In the genomic region with DNA sequence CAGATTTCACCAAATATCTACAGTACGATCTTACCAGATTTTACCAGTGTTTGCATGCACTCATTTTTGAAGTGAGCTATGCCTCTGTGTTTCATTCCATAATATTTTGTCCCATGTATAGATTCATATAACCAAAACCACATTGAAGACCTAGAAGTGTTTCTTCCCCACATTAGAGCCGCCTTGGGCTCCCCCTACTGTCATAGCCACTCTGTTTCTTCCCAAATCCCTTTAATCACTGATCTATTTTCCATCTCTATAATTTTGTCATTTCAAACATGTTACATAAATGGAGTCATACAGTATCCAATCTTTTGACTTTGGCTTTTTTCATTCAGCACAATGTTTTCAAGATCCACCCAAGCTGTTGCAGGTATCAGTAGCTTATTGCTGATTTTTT, we compare ENCODE assay signal across 24 cellular contexts. TPM values are rescaled to one million over a fixed set of nuclear protein-coding genes. Genes with fewer than 3 reads are reported as not detected.
DNase-seq lines count a peak whose midpoint lies in the region; ATAC-seq and TF ChIP-seq lines count a peak whose summit lies in the region.
"Had no signal": no experiment of that assay in that cellular context is flagged by ENCODE, and none has a peak within 500 bp of the region (broad histone marks: within the 10 kb centered on the region; RNA-seq: fewer than 3 reads in every experiment).

No MANE protein-coding gene starts in this region.

- WGBS in hepatocyte (ENCODE audit: low lambda C conversion rate, missing lambda C conversion rate) = 60% methylated on average over 2 of the region's 2 CpGs
- 49 to 69% (median 53%) methylated on average over 2 of the region's 2 CpGs for WGBS in ovary, 3 donors
- WGBS in psoas muscle, 3 donors = 49 to 75% (median 66%) methylated on average over 2 of the region's 2 CpGs

- no peak overlapping the region for H3K4me2 ChIP-seq in GM23338
- no peak overlapping the region for H3K4me2 ChIP-seq in hepatocyte
- H3K4me2 ChIP-seq: BLaER1 treated with 17β-estradiol and CSF1 and Interleukin-3, amounts not matched to agents 10 nM and 100 nM had no signal

- no peak overlapping the region for H3K4me3 Mint-ChIP-seq in GM23338
- H3K4me3 Mint-ChIP-seq: activated B cell treated with CpG ODN at 0.5 μM for 24 hours; activated naive CD8-positive, alpha-beta T cell treated with anti-CD3 and anti-CD28 coated beads, Interleukin-2, amount 10 ng/mL, durations not matched to agents 7 days and 5 days; stimulated activated effector memory CD8-positive, alpha-beta T cell treated with anti-CD3 and anti-CD28 coated beads, Interleukin-12 subunit alpha, Interleukin-12 subunit beta, amount 100 ng/mL, for 72 hours had no signal

- no peak for TF ChIP-seq EP300 in ovary (IDR thresholded peaks at IDR 0.05)

- H3K9me3 Mint-ChIP-seq in GM23338 = no peaks in the 10 kb centered on the region
- H3K9me3 Mint-ChIP-seq: activated naive CD8-positive, alpha-beta T cell treated with anti-CD3 and anti-CD28 coated beads, Interleukin-2, amount 10 ng/mL, durations not matched to agents 7 days and 5 days; stimulated activated effector memory CD8-positive, alpha-beta T cell treated with anti-CD3 and anti-CD28 coated beads, Interleukin-12 subunit alpha, Interleukin-12 subunit beta, amount 100 ng/mL, for 72 hours had no signal

- H3K27me3 ChIP-seq in GM23338 (ENCODE audit: insufficient read depth) (no peaks in the 10 kb centered on the region), hepatocyte (peaks cover 37% of the 10 kb centered on the region), ovary (no peaks in the 10 kb centered on the region), psoas muscle (ENCODE audit: insufficient read depth in 3 of 3, low read length in 2 of 3) (peaks cover 0 to 7% (median 2%) of the 10 kb centered on the region in 3 donors)
- H3K27me3 ChIP-seq: BLaER1 treated with 17β-estradiol and CSF1 and Interleukin-3, amounts not matched to agents 10 nM and 100 nM; sigmoid colon; upper lobe of right lung had no signal

- H3K9me3 ChIP-seq in hepatocyte (ENCODE audit: low read depth) (no peaks in the 10 kb centered on the region), ovary (no peaks in the 10 kb centered on the region), psoas muscle (no peaks in the 10 kb centered on the region)
- H3K9me3 ChIP-seq: esophagus muscularis mucosa, left ventricle myocardium inferior, sigmoid colon, upper lobe of right lung had no signal

- H3F3A ChIP-seq in GM23338 (replicated peaks; ENCODE audit: low read depth) = no peaks in the 10 kb centered on the region

- H3K36me3 Mint-ChIP-seq in GM23338 (ENCODE audit: low read depth) = no peaks in the 10 kb centered on the region
- H3K36me3 Mint-ChIP-seq: activated naive CD8-positive, alpha-beta T cell treated with anti-CD3 and anti-CD28 coated beads, Interleukin-2, amount 10 ng/mL, durations not matched to agents 7 days and 5 days; naive B cell; stimulated activated effector memory CD8-positive, alpha-beta T cell treated with anti-CD3 and anti-CD28 coated beads, Interleukin-12 subunit alpha, Interleukin-12 subunit beta, amount 100 ng/mL, for 72 hours had no signal

- H2AFZ ChIP-seq in GM23338 = no peak overlapping the region
- H2AFZ ChIP-seq in hepatocyte = no peak overlapping the region

- H3K4me1 Mint-ChIP-seq in GM23338 = peaks cover 4% of the 10 kb centered on the region; the same call in 1 of the 3 replicates

- peaks cover 1% of the 10 kb centered on the region for H3K27me3 Mint-ChIP-seq in GM23338 (ENCODE audit: insufficient read depth, low read depth, poor library complexity)

- TF ChIP-seq CTCF in AG10803 (conservative IDR thresholded peaks at IDR 0.05; ENCODE audit: low read length) (0 out of 2 replicates have a peak, but pooled peaks have one; percentile 11), GM23338 (conservative IDR thresholded peaks at IDR 0.05; ENCODE audit: low read depth in 2 of 2) (peak; percentile 32 to 36; a peak in 3 of 4 replicates), hepatocyte (IDR thresholded peaks at IDR 0.05; ENCODE audit: poor library complexity) (peak; percentile 30), ovary (IDR thresholded peaks at IDR 0.05) (no peak), psoas muscle (IDR thresholded peaks at IDR 0.05) (no peak)

- H4K20me1 ChIP-seq in GM23338 (replicated peaks; ENCODE audit: insufficient read depth) = no peaks in the 10 kb centered on the region
- H4K20me1 ChIP-seq in hepatocyte (ENCODE audit: insufficient read depth, poor library complexity, severe bottlenecking) = no peaks in the 10 kb centered on the region
- H4K20me1 ChIP-seq: BLaER1 treated with 17β-estradiol and CSF1 and Interleukin-3, amounts not matched to agents 10 nM and 100 nM had no signal

- H3K36me3 ChIP-seq in GM23338 (ENCODE audit: insufficient read depth) = no peaks in the 10 kb centered on the region
- H3K36me3 ChIP-seq in hepatocyte (replicated peaks; ENCODE audit: insufficient read depth, low read depth) = no peaks in the 10 kb centered on the region
- H3K36me3 ChIP-seq in ovary = no peaks in the 10 kb centered on the region
- no peaks in the 10 kb centered on the region for H3K36me3 ChIP-seq in psoas muscle (ENCODE audit: insufficient read depth in 1 of 2, low read depth in 1 of 2)
- H3K36me3 ChIP-seq: BLaER1 treated with 17β-estradiol and CSF1 and Interleukin-3, amounts not matched to agents 10 nM and 100 nM; esophagus muscularis mucosa; left ventricle myocardium inferior; sigmoid colon; upper lobe of right lung had no signal

- H3K27ac Mint-ChIP-seq in GM23338 = no peak overlapping the region
- H3K27ac Mint-ChIP-seq: activated B cell treated with CpG ODN at 0.5 μM for 24 hours; activated naive CD8-positive, alpha-beta T cell treated with anti-CD3 and anti-CD28 coated beads, Interleukin-2, amount 10 ng/mL, durations not matched to agents 7 days and 5 days; naive B cell; stimulated activated effector memory CD8-positive, alpha-beta T cell treated with anti-CD3 and anti-CD28 coated beads, Interleukin-12 subunit alpha, Interleukin-12 subunit beta, amount 100 ng/mL, for 72 hours had no signal

- H3K27ac ChIP-seq in GM23338 (ENCODE audit: low read depth) = no peak overlapping the region
- no peak overlapping the region for H3K27ac ChIP-seq in hepatocyte
- no peak overlapping the region for H3K27ac ChIP-seq in ovary
- H3K27ac ChIP-seq in psoas muscle = no peak overlapping the region
- H3K27ac ChIP-seq: BLaER1 treated with 17β-estradiol and CSF1 and Interleukin-3, amounts not matched to agents 10 nM and 100 nM; coronary artery; esophagus muscularis mucosa; left ventricle myocardium inferior; sigmoid colon; SK-N-MC; upper lobe of right lung had no signal

- H3K9me2 ChIP-seq in GM23338 (ENCODE audit: insufficient read depth) = 0 out of 2 replicates have a peak, but pooled peaks cover 8% of the 10 kb centered on the region
- H3K9me2 ChIP-seq in hepatocyte (replicated peaks; ENCODE audit: insufficient read depth) = no peaks in the 10 kb centered on the region

- H3K4me3 ChIP-seq in AG10803 (ENCODE audit: low read length) (no peak overlapping the region), GM23338 (no peak overlapping the region), hepatocyte (no peak overlapping the region), ovary (no peak overlapping the region), psoas muscle (no peak overlapping the region)
- H3K4me3 ChIP-seq: BLaER1 treated with 17β-estradiol and CSF1 and Interleukin-3, amounts not matched to agents 10 nM and 100 nM; coronary artery; esophagus muscularis mucosa; left ventricle myocardium inferior; sigmoid colon; SK-N-MC; upper lobe of right lung had no signal

- ATAC-seq in GM23338 (no peak), SK-N-SH treated with all-trans-retinoic acid at 6 μM for 48 hours (peak; percentile 65; the same call in 2 of the 3 replicates), psoas muscle (no peak)
- ATAC-seq: stimulated activated effector memory CD8-positive, alpha-beta T cell treated with anti-CD3 and anti-CD28 coated beads, Interleukin-12 subunit alpha, Interleukin-12 subunit beta, amount 100 ng/mL, for 72 hours; upper lobe of right lung had no signal

- intact Hi-C loops in ovary (cut with DNase I) = no loop called here
- intact Hi-C loops in psoas muscle (cut with DNase I) = no loop called here

- H3K79me2 ChIP-seq in GM23338 (replicated peaks; ENCODE audit: insufficient read depth) (no peaks in the 10 kb centered on the region), hepatocyte (no peaks in the 10 kb centered on the region)

- H3K4me1 ChIP-seq in GM23338 (ENCODE audit: insufficient read depth) (no peaks in the 10 kb centered on the region), hepatocyte (ENCODE audit: insufficient read depth) (no peaks in the 10 kb centered on the region), ovary (ENCODE audit: insufficient read depth) (no peaks in the 10 kb centered on the region), psoas muscle (no peaks in the 10 kb centered on the region)
- H3K4me1 ChIP-seq: BLaER1 treated with 17β-estradiol and CSF1 and Interleukin-3, amounts not matched to agents 10 nM and 100 nM; esophagus muscularis mucosa; left ventricle myocardium inferior; sigmoid colon; upper lobe of right lung had no signal

- TF ChIP-seq POLR2A in ovary (IDR thresholded peaks at IDR 0.05) = no peak

- DNase-seq in AG10803 (ENCODE audit: low read depth) (no peak), GM23338 (ENCODE audit: low spot score) (no peak), hepatocyte (ENCODE audit: low spot score) (no peak), ovary (no peak), psoas muscle (no peak), HPDE6-E6E7 (ENCODE audit: extremely low spot score) (no peak), SK-N-DZ (ENCODE audit: low spot score) (no peak)
- DNase-seq: activated B cell treated with CpG ODN at 0.5 μM for 24 hours; activated naive CD8-positive, alpha-beta T cell treated with anti-CD3 and anti-CD28 coated beads, Interleukin-2, amount 10 ng/mL, durations not matched to agents 7 days and 5 days; GOT3; left ventricle myocardium inferior; naive B cell; NCI-H2081; NCI-H82; sigmoid colon; stimulated activated CD4-positive, alpha-beta T cell treated with anti-CD3 and anti-CD28 coated beads, Interleukin-4, amount 100 ng/mL, for 4 hours; upper lobe of right lung had no signal

RNA-seq across cellular contexts. Expression of a gene that starts 12.7 kb away (rescaled TPM):
- not detected in 2 replicates for total RNA-seq in GM23338 (2014; rRNA removed; shearing (Covaris generic))
- polyA plus RNA-seq in GM23338 (2016; fragmentation: Nextera tagmentation; extraction: Ambion mirVana) (not detected in 2 replicates), hepatocyte (not detected in 2 replicates), ovary (not detected), psoas muscle (not detected)
- total RNA-seq in hepatocyte (not detected in 2 replicates), ovary (under 1 TPM in 1 of 7 donors, not detected in 6; 0.15 TPM), psoas muscle (not detected)
- not detected in 2 replicates for polyA plus RNA-seq in SK-N-DZ (2014; cell fraction: cytosol; rRNA removed)
- not detected in 2 replicates for polyA plus RNA-seq in SK-N-DZ (2014; cell fraction: nucleus; rRNA removed)
- total RNA-seq: activated B cell treated with CpG ODN at 0.5 μM for 24 hours; activated naive CD8-positive, alpha-beta T cell treated with anti-CD3 and anti-CD28 coated beads, Interleukin-2, amount 10 ng/mL, durations not matched to agents 7 days and 5 days; esophagus muscularis mucosa; left ventricle myocardium inferior; LHCN-M2; sigmoid colon; upper lobe of right lung had no signal
- polyA plus RNA-seq: sigmoid colon had no signal

RNA-seq across cellular contexts. Expression of a gene that starts 27.6 kb away (rescaled TPM):
- not detected in 2 replicates for total RNA-seq in GM23338 (2014; rRNA removed; shearing (Covaris generic))
- polyA plus RNA-seq in GM23338 (2016; fragmentation: Nextera tagmentation; extraction: Ambion mirVana) = not detected in 2 replicates
- total RNA-seq in hepatocyte = not detected in 2 replicates
- not detected in 2 replicates for polyA plus RNA-seq in hepatocyte
- not detected for total RNA-seq in ovary
- not detected for polyA plus RNA-seq in ovary
- not detected for total RNA-seq in psoas muscle
- polyA plus RNA-seq in psoas muscle = not detected
- not detected in 2 replicates for polyA plus RNA-seq in SK-N-DZ (2014; cell fraction: cytosol; rRNA removed)
- not detected in 2 replicates for polyA plus RNA-seq in SK-N-DZ (2014; cell fraction: nucleus; rRNA removed)
- total RNA-seq: activated B cell treated with CpG ODN at 0.5 μM for 24 hours; activated naive CD8-positive, alpha-beta T cell treated with anti-CD3 and anti-CD28 coated beads, Interleukin-2, amount 10 ng/mL, durations not matched to agents 7 days and 5 days; esophagus muscularis mucosa; left ventricle myocardium inferior; LHCN-M2; sigmoid colon; upper lobe of right lung had no signal
- polyA plus RNA-seq: sigmoid colon had no signal

RNA-seq across cellular contexts. Expression of a gene that starts 39.1 kb away (rescaled TPM):
- total RNA-seq in GM23338 (2014; rRNA removed; shearing (Covaris generic)) = 45.9 and 55.1 TPM in 2 replicates
- 54.6 and 61.0 TPM in 2 replicates for polyA plus RNA-seq in GM23338 (2016; fragmentation: Nextera tagmentation; extraction: Ambion mirVana)
- total RNA-seq in hepatocyte = 11.7 and 13.0 TPM in 2 replicates
- polyA plus RNA-seq in hepatocyte = 15.2 and 17.8 TPM in 2 replicates
- 10 to 100 TPM in 5 of 7 donors, 1 to 10 TPM in 2; 5.7 to 15.0 (median 12.6) TPM for total RNA-seq in ovary
- polyA plus RNA-seq in ovary = 10 to 100 TPM; 12.0 to 14.6 TPM
- 1 to 10 TPM; 3.5 to 6.5 (median 4.6) TPM for total RNA-seq in psoas muscle
- 1 to 10 TPM; 5.3 to 6.7 (median 5.5) TPM for polyA plus RNA-seq in psoas muscle
- polyA plus RNA-seq in SK-N-DZ (2014; cell fraction: cytosol; rRNA removed) = 51.3 and 55.9 TPM in 2 replicates
- 48.1 and 55.4 TPM in 2 replicates for polyA plus RNA-seq in SK-N-DZ (2014; cell fraction: nucleus; rRNA removed)

Comparison
In these comparisons a context has a peak if more than half of its experiments do, and no peak if none do; other contexts are left out.
1. CTCF ChIP-seq: peak in AG10803 (single experiment), GM23338 (2 of 2) and hepatocyte (single experiment); none in ovary (0 of 3) and psoas muscle (single experiment).